ENCODE assay signal across 13 cellular contexts in the genomic region with DNA sequence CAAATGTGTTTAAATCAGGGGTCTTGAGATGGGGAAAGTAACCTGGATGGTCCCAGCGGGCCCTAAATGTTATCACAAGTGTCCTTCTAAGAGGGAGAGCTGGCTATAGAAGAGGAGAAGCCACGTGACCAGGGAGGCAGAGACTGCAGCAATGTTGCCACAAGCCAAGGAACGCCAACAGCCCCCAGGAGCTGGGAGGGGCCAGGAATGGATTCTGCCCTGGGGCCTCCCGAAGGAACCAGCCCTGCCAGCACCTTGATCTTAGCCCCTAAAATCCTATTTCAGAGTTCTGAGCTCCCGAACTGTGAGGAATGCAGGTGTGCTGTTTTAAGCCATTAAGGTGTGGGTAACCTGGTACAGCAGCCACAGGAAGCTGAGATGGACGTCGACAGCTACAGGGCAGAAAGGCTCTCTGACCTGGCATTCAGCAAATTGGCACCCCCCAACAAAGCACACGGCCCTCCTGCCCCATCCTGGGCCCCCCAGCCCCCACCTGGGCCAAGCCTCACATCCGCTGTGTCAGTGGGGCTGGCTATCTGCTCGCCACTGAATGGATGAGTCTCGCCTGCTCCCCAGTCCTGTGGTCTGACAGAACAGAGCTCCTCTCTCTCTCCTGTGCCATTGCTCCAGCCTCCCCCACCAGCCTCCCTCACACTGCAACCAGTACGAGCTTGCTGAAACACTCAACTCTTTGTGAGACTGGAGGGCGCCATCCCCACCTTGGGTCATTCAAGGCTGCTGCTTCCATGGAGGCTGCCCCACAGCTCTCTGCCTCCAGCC.
DNase-seq lines count a peak whose midpoint lies in the region; ATAC-seq, FAIRE-seq and TF ChIP-seq lines count a peak whose summit lies in the region.
"Had no signal": no experiment of that assay in that cellular context is flagged by ENCODE, and none has a peak within 500 bp of the region (broad histone marks: within the 10 kb centered on the region; RNA-seq: fewer than 3 reads in every experiment).

No MANE protein-coding gene starts in this region.

- H3K9me3 ChIP-seq in adrenal gland (replicated peaks in 1 of 3) (no peaks in the 10 kb centered on the region), A673 (ENCODE audit: low read depth, low read length, poor library complexity, severe bottlenecking) (no peaks in the 10 kb centered on the region)

- POLR2A ChIA-PET in A673 (lab: Charles Lee; ENCODE audit: low non-redundant PET) = no interaction called here

- CTCF ChIA-PET in A673 (lab: Charles Lee) = no interaction called here

- H3K4me1 ChIP-seq in adrenal gland (replicated peaks in 1 of 2) (peaks cover 0 to 19% of the 10 kb centered on the region in 2 donors), rectal smooth muscle tissue (ENCODE audit: control insufficient read depth, insufficient read depth, low read length) (peaks cover 20% of the 10 kb centered on the region), A673 (ENCODE audit: insufficient read depth, low read length, poor library complexity, severe bottlenecking) (peaks cover 15% of the 10 kb centered on the region)

- ATAC-seq in HG03097 (IDR thresholded peaks at IDR 0.05; ENCODE audit: low FRiP score, unreplicated experiment) = no peak
- ATAC-seq: activated CD4-positive, CD25-positive, alpha-beta regulatory T cell treated with anti-CD3 and anti-CD28 coated beads, Interleukin-2, amount 50 U/mL, for 24 hours had no signal

- no peak overlapping the region for H3K9ac ChIP-seq in rectal smooth muscle tissue (ENCODE audit: low read length)

- H3K4me3 ChIP-seq in AG10803 (ENCODE audit: low read length) (no peak overlapping the region), adrenal gland (no peak overlapping the region), rectal smooth muscle tissue (ENCODE audit: low read length) (peak overlapping the region; percentile 44), A673 (ENCODE audit: low read depth, low read length, poor library complexity, severe bottlenecking) (no peak overlapping the region)

- intact Hi-C loops in adrenal gland (cut with DNase I) = no loop called here
- intact Hi-C loops in A673 (cut with micrococcal nuclease; ENCODE audit: unreplicated experiment) = no loop called here

- TF ChIP-seq CTCF in AG10803 (conservative IDR thresholded peaks at IDR 0.05; ENCODE audit: low read length) (no peak), adrenal gland (IDR thresholded peaks at IDR 0.05) (no peak), A673 (conservative IDR thresholded peaks at IDR 0.05; ENCODE audit: low read depth, low read length) (no peak)

- BruUV-seq in A673 (replicated peaks; lab: Mats Ljungman, UMichigan) = no TSS peak

- H3K27ac ChIP-seq in adrenal gland = peak overlapping the region in 3 of 5 donors; percentile 37 to 89 (median 47)
- peak overlapping the region; percentile 86 for H3K27ac ChIP-seq in rectal smooth muscle tissue (ENCODE audit: low read depth, low read length)
- no peak overlapping the region for H3K27ac ChIP-seq in A673 (ENCODE audit: low read depth, low read length, poor library complexity, severe bottlenecking)

- H3K27me3 ChIP-seq in adrenal gland = no peaks in the 10 kb centered on the region
- no peaks in the 10 kb centered on the region for H3K27me3 ChIP-seq in rectal smooth muscle tissue (ENCODE audit: control insufficient read depth, insufficient read depth, low read length)
- no peaks in the 10 kb centered on the region for H3K27me3 ChIP-seq in A673 (replicated peaks; ENCODE audit: insufficient read depth, low read depth, low read length, poor library complexity)

- DNase-seq in AG10803 (ENCODE audit: low read depth) (peak; percentile 47), adrenal gland (peak in 4 of 7 donors; percentile 9 to 38 (median 14)), islet precursor cell (peak; percentile 54), H54 (ENCODE audit: insufficient read length, low spot score) (no peak), mucosa of gallbladder (ENCODE audit: low spot score) (no peak), A673 (ENCODE audit: low spot score) (no peak)
- DNase-seq: cerebellar nuclear complex, NCI-H1105, NCI-H524 treated with DMSO at 0.1 percent for 48 hours had no signal

- TF ChIP-seq POLR2A in adrenal gland (IDR thresholded peaks at IDR 0.05) (no peak), H54 (IDR thresholded peaks at IDR 0.05; ENCODE audit: low read depth, low read length) (no peak)

- FAIRE-seq in H54 (lab: Jason Lieb, UNC) = no peak
- FAIRE-seq: kidney had no signal

- WGBS in adrenal gland, 4 donors = 68 to 86% (median 75%) methylated on average over 11 to 13 of the region's 13 CpGs

- H3K36me3 ChIP-seq in adrenal gland (replicated peaks in 1 of 2) = no peaks in the 10 kb centered on the region
- H3K36me3 ChIP-seq in rectal smooth muscle tissue (ENCODE audit: control insufficient read depth, insufficient read depth, low read length) = no peaks in the 10 kb centered on the region
- H3K36me3 ChIP-seq in A673 (ENCODE audit: insufficient read depth, low read length, poor library complexity, severe bottlenecking) = no peaks in the 10 kb centered on the region

Comparison
In these comparisons a context has a peak if more than half of its experiments do, and no peak if none do; other contexts are left out.
1. DNase-seq: peak in AG10803 (single experiment), adrenal gland (4 of 7) and islet precursor cell (single experiment); none in H54 (single experiment), mucosa of gallbladder (single experiment) and A673 (single experiment).